ENCODE assay signal across 7 cellular contexts in the genomic region with DNA sequence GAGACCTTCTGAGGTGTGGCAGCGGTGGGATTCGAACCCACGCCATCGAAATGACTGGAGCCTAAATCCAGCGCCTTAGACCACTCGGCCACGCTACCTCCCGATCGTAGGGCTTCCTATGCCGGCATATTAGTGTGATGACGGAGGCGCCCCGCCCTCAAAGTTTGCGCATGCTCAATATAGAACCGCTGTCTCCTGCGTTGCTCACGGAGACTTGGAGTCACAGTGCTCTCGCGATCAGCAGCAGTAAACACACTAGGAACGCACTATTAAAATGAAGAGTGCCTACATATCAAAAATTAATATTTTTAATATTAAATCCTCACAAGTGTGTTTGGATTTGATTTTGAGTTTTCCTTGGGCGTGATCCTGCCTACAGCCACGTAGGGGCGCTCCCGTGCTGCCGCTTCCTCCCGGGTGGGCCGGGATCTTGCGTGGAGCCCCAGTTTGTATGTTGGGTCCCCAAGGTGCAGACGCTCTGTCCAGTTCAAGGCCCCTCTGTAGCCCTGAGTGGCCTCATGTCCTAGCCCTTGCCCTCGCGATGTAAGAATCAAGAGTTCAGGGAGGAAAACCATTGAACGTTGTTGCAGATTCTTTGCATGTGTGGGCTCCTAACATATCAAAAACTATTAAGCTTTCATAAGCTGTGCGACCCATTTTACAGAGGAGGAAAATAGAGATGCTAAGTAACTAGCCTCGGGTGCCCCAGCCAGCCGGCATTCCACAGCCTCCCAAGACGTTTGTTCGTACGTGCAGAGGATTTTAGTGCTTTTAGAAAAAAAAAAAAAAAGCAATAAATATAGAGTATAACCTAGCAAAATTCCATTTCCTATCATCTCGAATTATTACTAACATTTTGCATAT. TPM values are rescaled to one million over a fixed set of nuclear protein-coding genes. Genes with fewer than 3 reads are reported as not detected.
DNase-seq lines count a peak whose midpoint lies in the region; ATAC-seq, FAIRE-seq and TF ChIP-seq lines count a peak whose summit lies in the region.

No MANE protein-coding gene starts in this region.

- no peaks in the 10 kb centered on the region for H3K9me2 ChIP-seq in OCI-LY7 (ENCODE audit: insufficient read depth, low read length)

- DNase-seq in GM18507 (ENCODE audit: extremely low spot score, insufficient read length, low read depth): no peak
- peak; percentile 87 for DNase-seq in IMR-90
- DNase-seq in OCI-LY7 (ENCODE audit: low spot score): peak; percentile 88
- peak; percentile 91 for DNase-seq in activated T-cell treated with anti-CD3 and anti-CD28 coated beads for 24 hours (ENCODE audit: low read depth)
- peak; percentile 52 for DNase-seq in epidermal melanocyte (ENCODE audit: insufficient read length, low spot score)
- DNase-seq in middle frontal gyrus (ENCODE audit: extremely low spot score, low spot score): peak; percentile 92
- peak; percentile 75 to 80 for DNase-seq in stimulated activated CD8-positive, alpha-beta memory T cell treated with anti-CD3 and anti-CD28 coated beads, Interleukin-15, amount 100 ng/mL, for 4 hours (ENCODE audit: low read depth in 2 of 2)

- H2BK15ac ChIP-seq in IMR-90 (ENCODE audit: low read depth, low read length): 0 out of 3 replicates have a peak overlapping the region, but pooled peaks have one; percentile 0

- in situ Hi-C loops in IMR-90 (cut with MboI; ENCODE audit: low sequenced_read_pairs): no loop called here

- H3K23ac ChIP-seq in IMR-90 (ENCODE audit: low read depth, low read length): peak overlapping the region; percentile 20; the same call in 1 of the 2 replicates

- peak; percentile 73 for TF ChIP-seq CTCF in IMR-90 (conservative IDR thresholded peaks at IDR 0.05; ENCODE audit: low read depth, low read length)
- TF ChIP-seq CTCF in OCI-LY7 (conservative IDR thresholded peaks at IDR 0.05; ENCODE audit: low read length): peak; percentile 99

- peak; percentile 66 for FAIRE-seq in GM18507 (lab: Jason Lieb, UNC)

- peak overlapping the region; percentile 52; the same call in 1 of the 2 replicates for H3K18ac ChIP-seq in IMR-90 (ENCODE audit: low read depth, low read length)

- intact Hi-C loops in IMR-90 (cut with micrococcal nuclease): loop anchor here (1.0 kb wide), 1 partner anchor 101 kb away; the partner anchor contains the start of gene POLR3E
- intact Hi-C loops in OCI-LY7 (cut with micrococcal nuclease; ENCODE audit: unreplicated experiment): loop anchor here (1.0 kb wide), 2 partner anchors 10 to 100 kb away; partner anchors contain the start of gene EEF2K

- ATAC-seq in IMR-90 (ENCODE audit: low read depth): peak; percentile 27

- peak overlapping the region; percentile 60 for H3K9ac ChIP-seq in IMR-90 (ENCODE audit: low read depth, low read length)

- H2BK120ac ChIP-seq in IMR-90 (ENCODE audit: low read depth, low read length): peak overlapping the region; percentile 15

- dilution Hi-C loops in IMR-90 (cut with HindIII; ENCODE audit: low sequenced_read_pairs, unreplicated experiment): no loop called here

- H2AFZ ChIP-seq in IMR-90 (replicated peaks; ENCODE audit: low read length, poor library complexity) (peak overlapping the region; percentile 91), OCI-LY7 (ENCODE audit: low read length) (peak overlapping the region; percentile 95)

- no peaks in the 10 kb centered on the region for H3K9me3 ChIP-seq in IMR-90 (ENCODE audit: control insufficient read depth, insufficient read depth, low read length)
- no peaks in the 10 kb centered on the region for H3K9me3 ChIP-seq in OCI-LY7 (ENCODE audit: low read length)

- H3K4me1 ChIP-seq in IMR-90 (ENCODE audit: control insufficient read depth, insufficient read depth, low read length) (peaks cover 4% of the 10 kb centered on the region), OCI-LY7 (ENCODE audit: insufficient read depth, low read length, poor library complexity, severe bottlenecking) (peaks cover 40% of the 10 kb centered on the region)

- H3K4me2 ChIP-seq in IMR-90 (ENCODE audit: low read depth, low read length) (peak overlapping the region; percentile 91), OCI-LY7 (ENCODE audit: low read length) (peak overlapping the region; percentile 92)

- H4K8ac ChIP-seq in IMR-90 (ENCODE audit: low read depth in 2 of 2, low read length in 2 of 2): peak overlapping the region; percentile 1 to 55; a peak in 3 of 4 replicates

- POLR2A ChIA-PET in IMR-90 (lab: Charles Lee; ENCODE audit: unreplicated experiment) (no interaction called here), OCI-LY7 (lab: Charles Lee) (interaction anchor here (0.5 to 1.5 kb wide), 2 partner anchors 12 to 60 kb away, joined by 3 to 5 read pairs; no protein-coding TSS in a partner anchor)

- H2AK5ac ChIP-seq in IMR-90 (ENCODE audit: low read depth, low read length): no peak overlapping the region

- H3K4ac ChIP-seq in IMR-90 (ENCODE audit: low read depth, low read length): peak overlapping the region; percentile 47

- peaks cover 0 to 3% of the 10 kb centered on the region in 2 experiments; a peak in 1 of 4 replicates for H3K79me1 ChIP-seq in IMR-90 (ENCODE audit: low read depth in 1 of 2, low read length in 2 of 2)

- no peaks in the 10 kb centered on the region for H3K79me2 ChIP-seq in OCI-LY7 (ENCODE audit: insufficient read depth, low read depth, low read length)

- H3K14ac ChIP-seq in IMR-90 (replicated peaks; ENCODE audit: low read depth, low read length): peak overlapping the region; percentile 69; the same call in 1 of the 2 replicates

- H4K5ac ChIP-seq in IMR-90 (ENCODE audit: low read depth, low read length): peak overlapping the region; percentile 63; the same call in 1 of the 2 replicates

- TF ChIP-seq RAD21 in IMR-90 (IDR thresholded peaks at IDR 0.05; ENCODE audit: low read length): peak; percentile 69

- H4K20me1 ChIP-seq in IMR-90 (ENCODE audit: insufficient read depth, low read length): no peaks in the 10 kb centered on the region
- H4K20me1 ChIP-seq in OCI-LY7 (ENCODE audit: insufficient read depth, low read length): no peaks in the 10 kb centered on the region

- 0 out of 2 replicates have a peak overlapping the region, but pooled peaks have one; percentile 36 for H2BK20ac ChIP-seq in IMR-90 (ENCODE audit: low read depth, low read length)

- H3K4me3 ChIP-seq in IMR-90 (ENCODE audit: insufficient read depth, low read depth, low read length) (peak overlapping the region; percentile 61), OCI-LY7 (ENCODE audit: low read depth, low read length, poor library complexity, severe bottlenecking) (peak overlapping the region; percentile 76)

- CTCF ChIA-PET in IMR-90 (lab: Yijun Ruan, JAX) (interaction anchor here (0.5 to 1.3 kb wide), 3 partner anchors 8 to 105 kb away, joined by 3 to 4 read pairs (median 3); no protein-coding TSS in a partner anchor), OCI-LY7 (lab: Charles Lee; ENCODE audit: unreplicated experiment) (interaction anchor here (0.6 kb wide), 1 partner anchor 58 kb away, joined by 3 read pairs; no protein-coding TSS in a partner anchor)

- H3K27me3 ChIP-seq in IMR-90 (ENCODE audit: control insufficient read depth, insufficient read depth, low read length): no peaks in the 10 kb centered on the region

- peak overlapping the region; percentile 35 for H2BK5ac ChIP-seq in IMR-90 (ENCODE audit: low read depth, low read length, poor library complexity, severe bottlenecking)

- 0% methylated on average over 12 of the region's 39 CpGs; no CpG with 5 or more reads in 1 of the 2 experiments for WGBS in IMR-90 (ENCODE audit: extremely low coverage in 2 of 2, insufficient read length in 1 of 2), 2 experiments

- H4K91ac ChIP-seq in IMR-90 (ENCODE audit: insufficient read depth, low read depth, low read length): no peak overlapping the region

- H3K27ac ChIP-seq in IMR-90 (ENCODE audit: insufficient read depth, low read length): peak overlapping the region; percentile 8
- H3K27ac ChIP-seq in OCI-LY7 (ENCODE audit: low read depth, low read length, poor library complexity, severe bottlenecking): peak overlapping the region; percentile 42

- TF ChIP-seq POLR2A in IMR-90 (IDR thresholded peaks at IDR 0.05; ENCODE audit: low read depth, low read length): no peak

- H3K56ac ChIP-seq in IMR-90 (ENCODE audit: extremely low read depth, insufficient read depth, low read length): peak overlapping the region; percentile 46

- BruUV-seq in IMR-90 (replicated peaks; lab: Mats Ljungman, UMichigan): no TSS peak
- BruUV-seq in OCI-LY7 (replicated peaks; lab: Mats Ljungman, UMichigan): no TSS peak

- peaks cover 14% of the 10 kb centered on the region for H3K9me1 ChIP-seq in IMR-90 (ENCODE audit: insufficient read depth, low read length)

- H2AK9ac ChIP-seq in IMR-90 (replicated peaks; ENCODE audit: low read depth, low read length, poor library complexity): no peak overlapping the region

- H3K36me3 ChIP-seq in IMR-90 (ENCODE audit: control insufficient read depth, insufficient read depth, low read length) (no peaks in the 10 kb centered on the region), OCI-LY7 (ENCODE audit: insufficient read depth, low read length) (no peaks in the 10 kb centered on the region)

TF ChIP-seq in IMR-90, 13 proteins besides CTCF, POLR2A, EP300 and RAD21 (continues in another document):
- TF ChIP-seq NFE2L2 (IDR thresholded peaks at IDR 0.05; ENCODE audit: low read depth, low read length) (no peak), RCOR1 (IDR thresholded peaks at IDR 0.05; ENCODE audit: insufficient replicate concordance, low read length) (peak; percentile 83), MAFK (IDR thresholded peaks at IDR 0.05; ENCODE audit: low read depth, low read length) (no peak), FOS (IDR thresholded peaks at IDR 0.05; ENCODE audit: low read depth, low read length) (peak; percentile 98), CEBPB (IDR thresholded peaks at IDR 0.05; ENCODE audit: low read depth, low read length) (no peak; the same call in 1 of the 2 replicates)

RNA-seq across cellular contexts. Expression of gene EEF2K, which starts 10.2 kb away (rescaled TPM):
- 9.7 and 10.3 TPM in 2 replicates for total RNA-seq in IMR-90 (2012; rRNA removed)
- polyA plus RNA-seq in IMR-90 (2012; rRNA removed): 16.5 and 19.1 TPM in 2 replicates
- 6.2 and 9.4 TPM in 2 replicates for polyA plus RNA-seq in IMR-90 (2012; cell fraction: cytosol; rRNA removed)
- polyA plus RNA-seq in IMR-90 (2012; cell fraction: nucleus; rRNA removed; ENCODE audit: low replicate concordance): 27.4 and 28.6 TPM in 2 replicates
- 17.6 and 23.8 TPM in 2 replicates for total RNA-seq in OCI-LY7 (2014; rRNA removed; shearing (Covaris generic))
- 40.0 and 42.3 TPM in 2 replicates for total RNA-seq in OCI-LY7 (2022)

RNA-seq across cellular contexts. Expression of gene SDR42E2, which starts 33.6 kb away (rescaled TPM):
- total RNA-seq in IMR-90 (2012; rRNA removed): not detected in 2 replicates
- not detected in 2 replicates for polyA plus RNA-seq in IMR-90 (2012; rRNA removed)
- not detected in 2 replicates for polyA plus RNA-seq in IMR-90 (2012; cell fraction: cytosol; rRNA removed)
- not detected in 2 replicates for polyA plus RNA-seq in IMR-90 (2012; cell fraction: nucleus; rRNA removed; ENCODE audit: low replicate concordance)
- total RNA-seq in OCI-LY7 (2014; rRNA removed; shearing (Covaris generic)): not detected in 2 replicates
- total RNA-seq in OCI-LY7 (2022): 0.28 and 0.29 TPM in 2 replicates
